ENCODE assay signal across 1 cellular context in the genomic region with DNA sequence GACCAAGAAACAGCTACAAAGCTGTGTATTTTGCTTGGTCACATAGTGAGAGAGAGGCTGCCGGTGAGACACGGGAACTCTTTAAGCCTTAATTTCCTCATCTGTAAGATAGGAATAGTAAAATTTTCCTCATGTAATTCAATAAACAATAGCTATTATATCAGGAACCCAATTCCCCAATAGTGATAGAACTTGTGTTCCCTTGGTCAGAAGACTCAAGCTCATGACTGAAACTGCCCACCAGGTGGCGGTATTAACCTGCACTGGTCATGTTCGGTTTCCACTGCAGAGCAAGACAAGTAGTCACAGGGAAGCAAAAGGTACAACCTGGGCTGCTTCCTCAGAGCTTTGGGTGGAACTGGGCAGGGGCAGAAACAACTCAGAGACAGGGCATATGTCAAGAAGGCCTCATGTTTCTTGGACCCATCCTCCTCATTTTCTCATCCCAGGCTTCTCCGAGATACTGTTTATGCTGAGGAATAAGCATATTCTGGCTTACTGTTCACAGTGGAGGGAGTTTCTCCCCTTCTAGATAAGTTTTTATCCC.
TF ChIP-seq lines count a peak whose summit lies in the region.

No MANE protein-coding gene starts in this region.

TF ChIP-seq in HepG2, 621 proteins besides CTCF, POLR2A, EP300 and RAD21 (continued from another document and continues in another):
- TF ChIP-seq, protein P1, sequence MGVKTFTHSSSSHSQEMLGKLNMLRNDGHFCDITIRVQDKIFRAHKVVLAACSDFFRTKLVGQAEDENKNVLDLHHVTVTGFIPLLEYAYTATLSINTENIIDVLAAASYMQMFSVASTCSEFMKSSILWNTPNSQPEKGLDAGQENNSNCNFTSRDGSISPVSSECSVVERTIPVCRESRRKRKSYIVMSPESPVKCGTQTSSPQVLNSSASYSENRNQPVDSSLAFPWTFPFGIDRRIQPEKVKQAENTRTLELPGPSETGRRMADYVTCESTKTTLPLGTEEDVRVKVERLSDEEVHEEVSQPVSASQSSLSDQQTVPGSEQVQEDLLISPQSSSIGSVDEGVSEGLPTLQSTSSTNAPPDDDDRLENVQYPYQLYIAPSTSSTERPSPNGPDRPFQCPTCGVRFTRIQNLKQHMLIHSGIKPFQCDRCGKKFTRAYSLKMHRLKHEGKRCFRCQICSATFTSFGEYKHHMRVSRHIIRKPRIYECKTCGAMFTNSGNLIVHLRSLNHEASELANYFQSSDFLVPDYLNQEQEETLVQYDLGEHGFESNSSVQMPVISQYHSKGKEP (CRISPR knock-in tag; IDR thresholded peaks at IDR 0.05) = no peak
- TF ChIP-seq, protein P2, sequence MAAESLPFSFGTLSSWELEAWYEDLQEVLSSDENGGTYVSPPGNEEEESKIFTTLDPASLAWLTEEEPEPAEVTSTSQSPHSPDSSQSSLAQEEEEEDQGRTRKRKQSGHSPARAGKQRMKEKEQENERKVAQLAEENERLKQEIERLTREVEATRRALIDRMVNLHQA (CRISPR knock-in tag; IDR thresholded peaks at IDR 0.05) = no peak
- TF ChIP-seq, protein P3, sequence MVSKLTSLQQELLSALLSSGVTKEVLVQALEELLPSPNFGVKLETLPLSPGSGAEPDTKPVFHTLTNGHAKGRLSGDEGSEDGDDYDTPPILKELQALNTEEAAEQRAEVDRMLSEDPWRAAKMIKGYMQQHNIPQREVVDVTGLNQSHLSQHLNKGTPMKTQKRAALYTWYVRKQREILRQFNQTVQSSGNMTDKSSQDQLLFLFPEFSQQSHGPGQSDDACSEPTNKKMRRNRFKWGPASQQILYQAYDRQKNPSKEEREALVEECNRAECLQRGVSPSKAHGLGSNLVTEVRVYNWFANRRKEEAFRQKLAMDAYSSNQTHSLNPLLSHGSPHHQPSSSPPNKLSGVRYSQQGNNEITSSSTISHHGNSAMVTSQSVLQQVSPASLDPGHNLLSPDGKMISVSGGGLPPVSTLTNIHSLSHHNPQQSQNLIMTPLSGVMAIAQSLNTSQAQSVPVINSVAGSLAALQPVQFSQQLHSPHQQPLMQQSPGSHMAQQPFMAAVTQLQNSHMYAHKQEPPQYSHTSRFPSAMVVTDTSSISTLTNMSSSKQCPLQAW (CRISPR knock-in tag; IDR thresholded peaks at IDR 0.05) = no peak
- TF ChIP-seq SNAI1 (CRISPR knock-in tag; IDR thresholded peaks at IDR 0.05; ENCODE audit: borderline replicate concordance) (no peak), RFX3 (CRISPR knock-in tag; IDR thresholded peaks at IDR 0.05) (no peak), CHD4 (IDR thresholded peaks at IDR 0.05; ENCODE audit: borderline replicate concordance, low read length) (no peak), MEIS1 (CRISPR knock-in tag; IDR thresholded peaks at IDR 0.05; ENCODE audit: borderline replicate concordance) (no peak), HOXA5 (CRISPR knock-in tag; IDR thresholded peaks at IDR 0.05) (no peak), ZNF747 (CRISPR knock-in tag; IDR thresholded peaks at IDR 0.05; ENCODE audit: borderline replicate concordance) (no peak), ZNF724P (CRISPR knock-in tag; IDR thresholded peaks at IDR 0.05; ENCODE audit: borderline replicate concordance) (peak; percentile 67; the same call in 1 of the 2 replicates), ZBTB3 (CRISPR knock-in tag; IDR thresholded peaks at IDR 0.05; ENCODE audit: borderline replicate concordance, low read depth) (no peak), HDAC2 (CRISPR knock-in tag; IDR thresholded peaks at IDR 0.05) (peak; percentile 55; the same call in 1 of the 2 replicates), NFE2 (CRISPR knock-in tag; IDR thresholded peaks at IDR 0.05) (no peak), BHLHE40 (IDR thresholded peaks at IDR 0.05; ENCODE audit: low read length) (no peak), ZNF589 (CRISPR knock-in tag; conservative IDR thresholded peaks at IDR 0.05) (no peak), AGO2 (optimal IDR thresholded peaks at IDR 0.05; ENCODE audit: low read depth, low read length) (no peak), HMG20A (CRISPR knock-in tag; IDR thresholded peaks at IDR 0.05; ENCODE audit: borderline replicate concordance) (no peak), PITX1 (CRISPR knock-in tag; IDR thresholded peaks at IDR 0.05) (no peak), HNRNPUL1 (IDR thresholded peaks at IDR 0.05; ENCODE audit: low read depth, low read length) (no peak), SP1 (IDR thresholded peaks at IDR 0.05) (no peak), SP1 (CRISPR knock-in tag; IDR thresholded peaks at IDR 0.05) (no peak), NFIB (CRISPR knock-in tag; IDR thresholded peaks at IDR 0.05; ENCODE audit: borderline replicate concordance) (no peak), EEA1 (CRISPR knock-in tag; IDR thresholded peaks at IDR 0.05; ENCODE audit: borderline replicate concordance) (no peak), ZNF430 (CRISPR knock-in tag; IDR thresholded peaks at IDR 0.05) (no peak), ZNF274 (CRISPR knock-in tag; IDR thresholded peaks at IDR 0.05) (no peak), ZNF644 (CRISPR knock-in tag; IDR thresholded peaks at IDR 0.05; ENCODE audit: low read depth) (no peak), ESRRA (CRISPR knock-in tag; IDR thresholded peaks at IDR 0.05; ENCODE audit: low read depth) (no peak), ZNF235 (CRISPR knock-in tag; IDR thresholded peaks at IDR 0.05; ENCODE audit: borderline replicate concordance) (no peak), ZIK1 (CRISPR knock-in tag; IDR thresholded peaks at IDR 0.05; ENCODE audit: borderline replicate concordance, low read depth) (no peak), ISL2 (CRISPR knock-in tag; IDR thresholded peaks at IDR 0.05) (no peak), CREB1 (IDR thresholded peaks at IDR 0.05) (no peak), CREB1 (CRISPR knock-in tag; IDR thresholded peaks at IDR 0.05) (no peak), CHD2 (IDR thresholded peaks at IDR 0.05; ENCODE audit: low read depth, low read length) (no peak)
- TF ChIP-seq, protein P4, sequence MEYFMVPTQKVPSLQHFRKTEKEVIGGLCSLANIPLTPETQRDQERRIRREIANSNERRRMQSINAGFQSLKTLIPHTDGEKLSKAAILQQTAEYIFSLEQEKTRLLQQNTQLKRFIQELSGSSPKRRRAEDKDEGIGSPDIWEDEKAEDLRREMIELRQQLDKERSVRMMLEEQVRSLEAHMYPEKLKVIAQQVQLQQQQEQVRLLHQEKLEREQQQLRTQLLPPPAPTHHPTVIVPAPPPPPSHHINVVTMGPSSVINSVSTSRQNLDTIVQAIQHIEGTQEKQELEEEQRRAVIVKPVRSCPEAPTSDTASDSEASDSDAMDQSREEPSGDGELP (IDR thresholded peaks at IDR 0.05; ENCODE audit: borderline replicate concordance, low read depth) = no peak
- TF ChIP-seq, protein P5, sequence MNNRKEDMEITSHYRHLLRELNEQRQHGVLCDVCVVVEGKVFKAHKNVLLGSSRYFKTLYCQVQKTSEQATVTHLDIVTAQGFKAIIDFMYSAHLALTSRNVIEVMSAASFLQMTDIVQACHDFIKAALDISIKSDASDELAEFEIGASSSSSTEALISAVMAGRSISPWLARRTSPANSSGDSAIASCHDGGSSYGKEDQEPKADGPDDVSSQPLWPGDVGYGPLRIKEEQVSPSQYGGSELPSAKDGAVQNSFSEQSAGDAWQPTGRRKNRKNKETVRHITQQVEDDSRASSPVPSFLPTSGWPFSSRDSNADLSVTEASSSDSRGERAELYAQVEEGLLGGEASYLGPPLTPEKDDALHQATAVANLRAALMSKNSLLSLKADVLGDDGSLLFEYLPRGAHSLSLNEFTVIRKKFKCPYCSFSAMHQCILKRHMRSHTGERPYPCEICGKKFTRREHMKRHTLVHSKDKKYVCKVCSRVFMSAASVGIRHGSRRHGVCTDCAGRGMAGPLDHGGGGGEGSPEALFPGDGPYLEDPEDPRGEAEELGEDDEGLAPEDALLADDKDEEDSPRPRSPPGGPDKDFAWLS (CRISPR knock-in tag; IDR thresholded peaks at IDR 0.05; ENCODE audit: borderline replicate concordance) = no peak
- TF ChIP-seq, protein P6, sequence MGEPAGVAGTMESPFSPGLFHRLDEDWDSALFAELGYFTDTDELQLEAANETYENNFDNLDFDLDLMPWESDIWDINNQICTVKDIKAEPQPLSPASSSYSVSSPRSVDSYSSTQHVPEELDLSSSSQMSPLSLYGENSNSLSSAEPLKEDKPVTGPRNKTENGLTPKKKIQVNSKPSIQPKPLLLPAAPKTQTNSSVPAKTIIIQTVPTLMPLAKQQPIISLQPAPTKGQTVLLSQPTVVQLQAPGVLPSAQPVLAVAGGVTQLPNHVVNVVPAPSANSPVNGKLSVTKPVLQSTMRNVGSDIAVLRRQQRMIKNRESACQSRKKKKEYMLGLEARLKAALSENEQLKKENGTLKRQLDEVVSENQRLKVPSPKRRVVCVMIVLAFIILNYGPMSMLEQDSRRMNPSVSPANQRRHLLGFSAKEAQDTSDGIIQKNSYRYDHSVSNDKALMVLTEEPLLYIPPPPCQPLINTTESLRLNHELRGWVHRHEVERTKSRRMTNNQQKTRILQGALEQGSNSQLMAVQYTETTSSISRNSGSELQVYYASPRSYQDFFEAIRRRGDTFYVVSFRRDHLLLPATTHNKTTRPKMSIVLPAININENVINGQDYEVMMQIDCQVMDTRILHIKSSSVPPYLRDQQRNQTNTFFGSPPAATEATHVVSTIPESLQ (CRISPR knock-in tag; conservative IDR thresholded peaks at IDR 0.05) = no peak
- TF ChIP-seq, protein P7, sequence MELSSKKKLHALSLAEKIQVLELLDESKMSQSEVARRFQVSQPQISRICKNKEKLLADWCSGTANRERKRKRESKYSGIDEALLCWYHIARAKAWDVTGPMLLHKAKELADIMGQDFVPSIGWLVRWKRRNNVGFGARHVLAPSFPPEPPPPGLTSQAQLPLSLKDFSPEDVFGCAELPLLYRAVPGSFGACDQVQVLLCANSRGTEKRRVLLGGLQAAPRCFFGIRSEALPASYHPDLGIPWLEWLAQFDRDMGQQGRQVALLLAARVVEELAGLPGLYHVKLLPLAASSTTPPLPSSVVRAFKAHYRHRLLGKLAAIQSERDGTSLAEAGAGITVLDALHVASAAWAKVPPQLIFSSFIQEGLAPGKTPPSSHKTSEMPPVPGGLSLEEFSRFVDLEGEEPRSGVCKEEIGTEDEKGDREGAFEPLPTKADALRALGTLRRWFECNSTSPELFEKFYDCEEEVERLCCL (CRISPR knock-in tag; IDR thresholded peaks at IDR 0.05; ENCODE audit: borderline replicate concordance) = no peak
- TF ChIP-seq, protein P8, sequence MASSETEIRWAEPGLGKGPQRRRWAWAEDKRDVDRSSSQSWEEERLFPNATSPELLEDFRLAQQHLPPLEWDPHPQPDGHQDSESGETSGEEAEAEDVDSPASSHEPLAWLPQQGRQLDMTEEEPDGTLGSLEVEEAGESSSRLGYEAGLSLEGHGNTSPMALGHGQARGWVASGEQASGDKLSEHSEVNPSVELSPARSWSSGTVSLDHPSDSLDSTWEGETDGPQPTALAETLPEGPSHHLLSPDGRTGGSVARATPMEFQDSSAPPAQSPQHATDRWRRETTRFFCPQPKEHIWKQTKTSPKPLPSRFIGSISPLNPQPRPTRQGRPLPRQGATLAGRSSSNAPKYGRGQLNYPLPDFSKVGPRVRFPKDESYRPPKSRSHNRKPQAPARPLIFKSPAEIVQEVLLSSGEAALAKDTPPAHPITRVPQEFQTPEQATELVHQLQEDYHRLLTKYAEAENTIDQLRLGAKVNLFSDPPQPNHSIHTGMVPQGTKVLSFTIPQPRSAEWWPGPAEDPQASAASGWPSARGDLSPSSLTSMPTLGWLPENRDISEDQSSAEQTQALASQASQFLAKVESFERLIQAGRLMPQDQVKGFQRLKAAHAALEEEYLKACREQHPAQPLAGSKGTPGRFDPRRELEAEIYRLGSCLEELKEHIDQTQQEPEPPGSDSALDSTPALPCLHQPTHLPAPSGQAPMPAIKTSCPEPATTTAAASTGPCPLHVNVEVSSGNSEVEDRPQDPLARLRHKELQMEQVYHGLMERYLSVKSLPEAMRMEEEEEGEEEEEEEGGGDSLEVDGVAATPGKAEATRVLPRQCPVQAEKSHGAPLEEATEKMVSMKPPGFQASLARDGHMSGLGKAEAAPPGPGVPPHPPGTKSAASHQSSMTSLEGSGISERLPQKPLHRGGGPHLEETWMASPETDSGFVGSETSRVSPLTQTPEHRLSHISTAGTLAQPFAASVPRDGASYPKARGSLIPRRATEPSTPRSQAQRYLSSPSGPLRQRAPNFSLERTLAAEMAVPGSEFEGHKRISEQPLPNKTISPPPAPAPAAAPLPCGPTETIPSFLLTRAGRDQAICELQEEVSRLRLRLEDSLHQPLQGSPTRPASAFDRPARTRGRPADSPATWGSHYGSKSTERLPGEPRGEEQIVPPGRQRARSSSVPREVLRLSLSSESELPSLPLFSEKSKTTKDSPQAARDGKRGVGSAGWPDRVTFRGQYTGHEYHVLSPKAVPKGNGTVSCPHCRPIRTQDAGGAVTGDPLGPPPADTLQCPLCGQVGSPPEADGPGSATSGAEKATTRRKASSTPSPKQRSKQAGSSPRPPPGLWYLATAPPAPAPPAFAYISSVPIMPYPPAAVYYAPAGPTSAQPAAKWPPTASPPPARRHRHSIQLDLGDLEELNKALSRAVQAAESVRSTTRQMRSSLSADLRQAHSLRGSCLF (CRISPR knock-in tag; IDR thresholded peaks at IDR 0.05; ENCODE audit: borderline replicate concordance) = no peak
- TF ChIP-seq, protein P9, sequence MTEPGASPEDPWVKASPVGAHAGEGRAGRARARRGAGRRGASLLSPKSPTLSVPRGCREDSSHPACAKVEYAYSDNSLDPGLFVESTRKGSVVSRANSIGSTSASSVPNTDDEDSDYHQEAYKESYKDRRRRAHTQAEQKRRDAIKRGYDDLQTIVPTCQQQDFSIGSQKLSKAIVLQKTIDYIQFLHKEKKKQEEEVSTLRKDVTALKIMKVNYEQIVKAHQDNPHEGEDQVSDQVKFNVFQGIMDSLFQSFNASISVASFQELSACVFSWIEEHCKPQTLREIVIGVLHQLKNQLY (CRISPR knock-in tag; IDR thresholded peaks at IDR 0.05) = no peak
- TF ChIP-seq, protein P10, sequence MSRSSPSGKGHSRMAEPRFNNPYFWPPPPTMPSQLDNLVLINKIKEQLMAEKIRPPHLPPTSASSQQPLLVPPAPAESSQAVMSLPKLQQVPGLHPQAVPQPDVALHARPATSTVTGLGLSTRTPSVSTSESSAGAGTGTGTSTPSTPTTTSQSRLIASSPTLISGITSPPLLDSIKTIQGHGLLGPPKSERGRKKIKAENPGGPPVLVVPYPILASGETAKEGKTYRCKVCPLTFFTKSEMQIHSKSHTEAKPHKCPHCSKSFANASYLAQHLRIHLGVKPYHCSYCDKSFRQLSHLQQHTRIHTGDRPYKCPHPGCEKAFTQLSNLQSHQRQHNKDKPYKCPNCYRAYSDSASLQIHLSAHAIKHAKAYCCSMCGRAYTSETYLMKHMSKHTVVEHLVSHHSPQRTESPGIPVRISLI (CRISPR knock-in tag; IDR thresholded peaks at IDR 0.05; ENCODE audit: borderline replicate concordance) = no peak
- TF ChIP-seq, protein P11, sequence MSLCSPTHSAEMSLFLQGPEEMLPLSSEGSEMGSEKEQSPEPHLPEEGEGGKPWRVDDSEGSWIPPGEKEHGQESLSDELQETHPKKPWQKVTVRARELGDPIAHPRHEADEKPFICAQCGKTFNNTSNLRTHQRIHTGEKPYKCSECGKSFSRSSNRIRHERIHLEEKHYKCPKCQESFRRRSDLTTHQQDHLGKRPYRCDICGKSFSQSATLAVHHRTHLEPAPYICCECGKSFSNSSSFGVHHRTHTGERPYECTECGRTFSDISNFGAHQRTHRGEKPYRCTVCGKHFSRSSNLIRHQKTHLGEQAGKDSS (CRISPR knock-in tag; IDR thresholded peaks at IDR 0.05; ENCODE audit: borderline replicate concordance, low read depth) = peak; percentile 56
- TF ChIP-seq, protein P12, sequence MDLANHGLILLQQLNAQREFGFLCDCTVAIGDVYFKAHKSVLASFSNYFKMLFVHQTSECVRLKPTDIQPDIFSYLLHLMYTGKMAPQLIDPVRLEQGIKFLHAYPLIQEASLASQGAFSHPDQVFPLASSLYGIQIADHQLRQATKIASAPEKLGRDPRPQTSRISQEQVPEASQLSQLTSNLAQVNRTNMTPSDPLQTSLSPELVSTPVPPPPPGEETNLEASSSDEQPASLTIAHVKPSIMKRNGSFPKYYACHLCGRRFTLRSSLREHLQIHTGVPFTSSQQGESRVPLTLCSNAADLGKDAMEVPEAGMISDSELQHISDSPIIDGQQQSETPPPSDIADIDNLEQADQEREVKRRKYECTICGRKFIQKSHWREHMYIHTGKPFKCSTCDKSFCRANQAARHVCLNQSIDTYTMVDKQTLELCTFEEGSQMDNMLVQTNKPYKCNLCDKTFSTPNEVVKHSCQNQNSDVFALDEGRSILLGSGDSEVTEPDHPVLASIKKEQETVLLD (CRISPR knock-in tag; IDR thresholded peaks at IDR 0.05; ENCODE audit: low read depth) = no peak
